In genomic region chr21:46324390-46325072, GRCh38 we compare ENCODE assay signal across 1 cellular context.
TF ChIP-seq lines count a peak whose summit lies in the region.

No MANE protein-coding gene starts in this region.

TF ChIP-seq in IMR-90, 13 proteins besides CTCF, POLR2A, EP300 and RAD21:
- TF ChIP-seq CEBPB (IDR thresholded peaks at IDR 0.05; ENCODE audit: low read depth, low read length) (no peak), MXI1 (IDR thresholded peaks at IDR 0.05; ENCODE audit: borderline replicate concordance, low read depth, low read length) (peak; percentile 13; the same call in 1 of the 2 replicates), FOS (IDR thresholded peaks at IDR 0.05; ENCODE audit: low read depth, low read length) (no peak), SMC3 (IDR thresholded peaks at IDR 0.05; ENCODE audit: low read depth, low read length) (peak; percentile 5; the same call in 1 of the 2 replicates), NFE2L2 (IDR thresholded peaks at IDR 0.05; ENCODE audit: low read depth, low read length) (no peak), CHD1 (IDR thresholded peaks at IDR 0.05; ENCODE audit: low read depth, low read length) (no peak)
